Comparison of ENCODE assay signal across 8 cellular contexts in genomic region chr17:4365103-4365627, GRCh38. TPM values are rescaled to one million over a fixed set of nuclear protein-coding genes. Genes with fewer than 3 reads are reported as not detected.
DNase-seq lines count a peak whose midpoint lies in the region; ATAC-seq and TF ChIP-seq lines count a peak whose summit lies in the region.

No MANE protein-coding gene starts in this region.

- intact Hi-C loops in IMR-90 (cut with micrococcal nuclease) = loop anchor here (1.0 to 5.0 kb wide), 2 partner anchors 133 to 150 kb away; no protein-coding TSS in a partner anchor

- peak overlapping the region; percentile 99 for H2AK9ac ChIP-seq in IMR-90 (replicated peaks; ENCODE audit: low read depth, low read length, poor library complexity)

- H3K4me3 ChIP-seq in IMR-90 (ENCODE audit: insufficient read depth, low read depth, low read length) (peak overlapping the region; percentile 71), OCI-LY3 (ENCODE audit: low read length) (peak overlapping the region; percentile 99), epithelial cell of esophagus (ENCODE audit: low read length) (peak overlapping the region; percentile 72)

- peaks cover 3% of the 10 kb centered on the region; the same call in 1 of the 2 replicates for H3K9me1 ChIP-seq in IMR-90 (ENCODE audit: insufficient read depth, low read length)

- H3K9ac ChIP-seq in IMR-90 (ENCODE audit: low read depth, low read length) = peak overlapping the region; percentile 61
- peak overlapping the region; percentile 99 for H3K9ac ChIP-seq in OCI-LY3 (ENCODE audit: low read length)

- peak; percentile 91 for DNase-seq in Caki2 (ENCODE audit: low read depth)
- DNase-seq in IMR-90 = peak; percentile 88
- DNase-seq in activated T-cell treated with anti-CD3 and anti-CD28 coated beads for 4 hours = peak; percentile 82
- peak; percentile 93 for DNase-seq in epithelial cell of esophagus (ENCODE audit: low read depth)
- peak; percentile 87 for DNase-seq in middle frontal gyrus (ENCODE audit: extremely low spot score, low spot score)
- DNase-seq in stimulated activated CD8-positive, alpha-beta memory T cell treated with anti-CD3 and anti-CD28 coated beads, Interleukin-15, amount 100 ng/mL, for 48 hours (ENCODE audit: low read depth in 2 of 2) = peak; percentile 80 to 87

- 0 out of 2 replicates have a peak overlapping the region, but pooled peaks have one; percentile 66 for H4K91ac ChIP-seq in IMR-90 (ENCODE audit: insufficient read depth, low read depth, low read length)

- dilution Hi-C loops in IMR-90 (cut with HindIII; ENCODE audit: low sequenced_read_pairs, unreplicated experiment) = no loop called here

- H3K23ac ChIP-seq in IMR-90 (ENCODE audit: low read depth, low read length) = peak overlapping the region; percentile 98

- WGBS in IMR-90 (ENCODE audit: extremely low coverage in 2 of 2, insufficient read length in 1 of 2), 2 experiments = 0% methylated on average over 18 of the region's 38 CpGs; no CpG with 5 or more reads in 1 of the 2 experiments

- no peak overlapping the region for H2BK120ac ChIP-seq in IMR-90 (ENCODE audit: low read depth, low read length)

- H3K18ac ChIP-seq in IMR-90 (ENCODE audit: low read depth, low read length) = no peak overlapping the region

- H2AK5ac ChIP-seq in IMR-90 (ENCODE audit: low read depth, low read length) = peak overlapping the region; percentile 84; the same call in 1 of the 2 replicates

- H3K27ac ChIP-seq in IMR-90 (ENCODE audit: insufficient read depth, low read length) = peak overlapping the region; percentile 65
- peak overlapping the region; percentile 88 for H3K27ac ChIP-seq in OCI-LY3 (ENCODE audit: low read length)

- H3K14ac ChIP-seq in IMR-90 (replicated peaks; ENCODE audit: low read depth, low read length) = peak overlapping the region; percentile 95

- peaks cover 0 to 20% of the 10 kb centered on the region in 2 experiments; a peak in 2 of 4 replicates for H3K79me1 ChIP-seq in IMR-90 (ENCODE audit: low read depth in 1 of 2, low read length in 2 of 2)

- CTCF ChIA-PET in IMR-90 (lab: Yijun Ruan, JAX) = no interaction called here

- no peak for TF ChIP-seq POLR2A in IMR-90 (IDR thresholded peaks at IDR 0.05; ENCODE audit: low read depth, low read length)

- peak overlapping the region in 1 of 2 experiments; percentile 63; a peak in 1 of 4 replicates for H4K8ac ChIP-seq in IMR-90 (ENCODE audit: low read depth in 2 of 2, low read length in 2 of 2)

- H2AFZ ChIP-seq in IMR-90 (replicated peaks; ENCODE audit: low read length, poor library complexity) = peak overlapping the region; percentile 88
- no peak overlapping the region for H2AFZ ChIP-seq in OCI-LY3 (ENCODE audit: low read depth, low read length)

- no TSS peak for BruUV-seq in IMR-90 (replicated peaks; lab: Mats Ljungman, UMichigan)

- H4K20me1 ChIP-seq in IMR-90 (ENCODE audit: insufficient read depth, low read length) (peaks cover 43% of the 10 kb centered on the region), OCI-LY3 (ENCODE audit: insufficient read depth, low read length) (peaks cover 33% of the 10 kb centered on the region)

- TF ChIP-seq RAD21 in IMR-90 (IDR thresholded peaks at IDR 0.05; ENCODE audit: low read length) = no peak

- peak; percentile 43 for ATAC-seq in GM21515 (IDR thresholded peaks at IDR 0.05; ENCODE audit: unreplicated experiment)
- peak; percentile 67 for ATAC-seq in IMR-90 (ENCODE audit: low read depth)

- peak overlapping the region; percentile 58 for H2BK5ac ChIP-seq in IMR-90 (ENCODE audit: low read depth, low read length, poor library complexity, severe bottlenecking)

- in situ Hi-C loops in Caki2 (cut with HindIII; ENCODE audit: low pct_unique_long_range_greater_than_20kb, low sequenced_read_pairs) (no loop called here), IMR-90 (cut with MboI; ENCODE audit: low sequenced_read_pairs) (no loop called here)

- 0 out of 2 replicates have a peak overlapping the region, but pooled peaks have one; percentile 4 for H3K56ac ChIP-seq in IMR-90 (ENCODE audit: extremely low read depth, insufficient read depth, low read length)

- H3K79me2 ChIP-seq in OCI-LY3 (ENCODE audit: low read length) = peaks cover 62% of the 10 kb centered on the region

- no peak overlapping the region for H2BK15ac ChIP-seq in IMR-90 (ENCODE audit: low read depth, low read length)

- 0 out of 2 replicates have a peak overlapping the region, but pooled peaks have one; percentile 46 for H2BK20ac ChIP-seq in IMR-90 (ENCODE audit: low read depth, low read length)

- peak overlapping the region; percentile 88; the same call in 1 of the 2 replicates for H3K4ac ChIP-seq in IMR-90 (ENCODE audit: low read depth, low read length)

- peaks cover 4% of the 10 kb centered on the region; the same call in 1 of the 2 replicates for H3K4me1 ChIP-seq in IMR-90 (ENCODE audit: control insufficient read depth, insufficient read depth, low read length)
- H3K4me1 ChIP-seq in OCI-LY3 (ENCODE audit: low read length) = 0 out of 2 replicates have a peak, but pooled peaks cover 6% of the 10 kb centered on the region

- H3K27me3 ChIP-seq in IMR-90 (ENCODE audit: control insufficient read depth, insufficient read depth, low read length) (no peaks in the 10 kb centered on the region), OCI-LY3 (ENCODE audit: low read depth, low read length) (no peaks in the 10 kb centered on the region)

- H3K9me3 ChIP-seq in IMR-90 (ENCODE audit: control insufficient read depth, insufficient read depth, low read length) (no peaks in the 10 kb centered on the region), OCI-LY3 (ENCODE audit: insufficient read depth, low read length) (no peaks in the 10 kb centered on the region)

- H3K36me3 ChIP-seq in IMR-90 (ENCODE audit: control insufficient read depth, insufficient read depth, low read length) = 0 out of 2 replicates have a peak, but pooled peaks cover 1% of the 10 kb centered on the region
- peaks cover 4% of the 10 kb centered on the region for H3K36me3 ChIP-seq in OCI-LY3 (replicated peaks; ENCODE audit: low read depth, low read length)

- POLR2A ChIA-PET in IMR-90 (lab: Charles Lee; ENCODE audit: unreplicated experiment) = no interaction called here

- H3K4me2 ChIP-seq in IMR-90 (ENCODE audit: low read depth, low read length) = peak overlapping the region; percentile 93
- peak overlapping the region; percentile 97 for H3K4me2 ChIP-seq in OCI-LY3 (ENCODE audit: low read length)

- no peak overlapping the region for H4K5ac ChIP-seq in IMR-90 (ENCODE audit: low read depth, low read length)

- no peak for TF ChIP-seq CTCF in IMR-90 (conservative IDR thresholded peaks at IDR 0.05; ENCODE audit: low read depth, low read length)
- TF ChIP-seq CTCF in OCI-LY3 (IDR thresholded peaks at IDR 0.05; ENCODE audit: low read depth, low read length) = no peak
- no peak for TF ChIP-seq CTCF in epithelial cell of esophagus (IDR thresholded peaks at IDR 0.05; ENCODE audit: insufficient read depth, low read depth, low read length, missing control alignments)

TF ChIP-seq in IMR-90, 13 proteins besides CTCF, POLR2A, EP300 and RAD21:
- TF ChIP-seq, protein P1, sequence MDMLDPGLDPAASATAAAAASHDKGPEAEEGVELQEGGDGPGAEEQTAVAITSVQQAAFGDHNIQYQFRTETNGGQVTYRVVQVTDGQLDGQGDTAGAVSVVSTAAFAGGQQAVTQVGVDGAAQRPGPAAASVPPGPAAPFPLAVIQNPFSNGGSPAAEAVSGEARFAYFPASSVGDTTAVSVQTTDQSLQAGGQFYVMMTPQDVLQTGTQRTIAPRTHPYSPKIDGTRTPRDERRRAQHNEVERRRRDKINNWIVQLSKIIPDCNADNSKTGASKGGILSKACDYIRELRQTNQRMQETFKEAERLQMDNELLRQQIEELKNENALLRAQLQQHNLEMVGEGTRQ (IDR thresholded peaks at IDR 0.05; ENCODE audit: low read depth, low read length) = peak; percentile 94
- TF ChIP-seq BHLHE40 (IDR thresholded peaks at IDR 0.05; ENCODE audit: low read depth, low read length) (peak; percentile 86; the same call in 1 of the 2 replicates), MXI1 (IDR thresholded peaks at IDR 0.05; ENCODE audit: borderline replicate concordance, low read depth, low read length) (peak; percentile 96), CHD1 (IDR thresholded peaks at IDR 0.05; ENCODE audit: low read depth, low read length) (no peak)

RNA-seq across cellular contexts. Expression of gene UBE2G1, which starts 1.3 kb away (rescaled TPM):
- 23.6 and 25.7 TPM in 2 replicates for total RNA-seq in Caki2 (2014; rRNA removed; shearing (Covaris generic); ENCODE audit: low replicate concordance)
- 26.3 and 37.5 TPM in 2 replicates for total RNA-seq in IMR-90 (2012; rRNA removed)
- polyA plus RNA-seq in IMR-90 (2012; rRNA removed) = 26.6 and 28.9 TPM in 2 replicates
- 9.0 and 16.1 TPM in 2 replicates for polyA plus RNA-seq in IMR-90 (2012; cell fraction: cytosol; rRNA removed)
- 8.5 and 16.7 TPM in 2 replicates for polyA plus RNA-seq in IMR-90 (2012; cell fraction: nucleus; rRNA removed; ENCODE audit: low replicate concordance)

Comparison
In these comparisons a context has a peak if more than half of its experiments do, and no peak if none do; other contexts are left out.
1. Peak in every context shown above with its lines: DNase-seq, ATAC-seq, H3K4me3 ChIP-seq and H3K27ac ChIP-seq.